In the genomic region with DNA sequence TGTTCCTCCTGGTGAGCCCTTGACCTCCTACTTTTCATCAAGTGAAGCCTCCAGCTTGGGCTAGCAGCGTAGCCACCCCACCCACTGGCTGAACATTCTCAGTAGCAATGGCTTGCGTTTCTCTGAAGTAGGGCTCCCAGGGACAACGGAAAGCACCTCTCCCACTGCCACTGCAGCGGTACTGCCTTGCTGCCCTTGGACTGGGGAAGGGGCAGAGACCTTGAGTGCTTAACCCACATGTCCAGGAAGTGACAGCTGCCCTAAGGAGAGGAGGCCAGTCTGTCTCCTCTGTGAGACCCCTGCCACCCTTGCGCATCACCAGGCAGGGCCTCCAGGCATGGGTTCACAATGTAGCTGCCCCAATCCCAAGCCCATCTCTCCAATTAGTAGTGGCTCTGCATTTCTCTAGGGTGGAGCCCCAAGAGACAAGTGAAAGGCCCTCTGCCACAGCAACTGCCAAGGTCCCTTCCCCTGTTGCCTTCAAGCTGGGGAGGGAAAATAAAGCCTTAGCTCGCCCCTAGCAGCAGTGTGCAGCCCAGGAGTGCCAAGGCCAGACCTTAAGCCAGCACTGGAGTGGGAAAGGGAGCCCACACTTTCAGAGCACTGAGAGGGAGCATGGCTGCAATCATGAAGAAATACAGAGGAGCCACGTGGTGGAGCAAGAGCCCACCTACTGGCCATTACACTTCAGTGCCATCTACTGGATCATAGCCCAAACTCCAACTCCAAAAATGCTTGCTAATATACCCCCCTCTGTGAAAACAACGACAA, we compare ENCODE assay signal across 9 cellular contexts.
DNase-seq lines count a peak whose midpoint lies in the region; ATAC-seq and TF ChIP-seq lines count a peak whose summit lies in the region.
"Had no signal": no experiment of that assay in that cellular context is flagged by ENCODE, and none has a peak within 500 bp of the region (broad histone marks: within the 10 kb centered on the region; RNA-seq: fewer than 3 reads in every experiment).

No MANE protein-coding gene starts in this region.

- DNase-seq in ELF-1 (ENCODE audit: low read depth, low spot score) = peak; percentile 53
- peak; percentile 5 for DNase-seq in NCI-H446 treated with DMSO at 0.1 percent for 48 hours (lab: John Stamatoyannopoulos, UW)
- DNase-seq in ecto neural progenitor cell (ENCODE audit: low spot score) = peak; percentile 53
- no peak for DNase-seq in NCI-H2196 treated with DMSO at 0.1 percent for 48 hours (lab: John Stamatoyannopoulos, UW; ENCODE audit: unreplicated experiment)
- DNase-seq in stimulated activated naive CD4-positive, alpha-beta T cell (lab: John Stamatoyannopoulos, UW) = no peak
- no peak for DNase-seq in activated CD8-positive, alpha-beta memory T cell treated with anti-CD3 and anti-CD28 coated beads for 24 hours
- no peak for DNase-seq in activated T-cell treated with anti-CD3 and anti-CD28 coated beads, Interleukin-2, amount 50 U/mL, for 72 hours

- no peak overlapping the region for H3K4me3 ChIP-seq in HEK293 (ENCODE audit: low read depth, low read length)
- H3K4me3 ChIP-seq: lung had no signal

- TF ChIP-seq CTCF in HEK293 (tag by site-specific recombination; IDR thresholded peaks at IDR 0.05) = peak; percentile 35; the same call in 1 of the 2 replicates

- H3K36me3 Mint-ChIP-seq in activated T-cell treated with anti-CD3 and anti-CD28 coated beads, Interleukin-2, amount 50 U/mL, for 72 hours (ENCODE audit: insufficient read depth in 2 of 2) = peaks cover 1 to 2% of the 10 kb centered on the region in 2 donors

- no peaks in the 10 kb centered on the region for H3K36me3 ChIP-seq in HEK293 (ENCODE audit: control insufficient read depth in 2 of 2, insufficient read depth in 1 of 2, low read length in 2 of 2)

- no peaks in the 10 kb centered on the region for H3K4me1 ChIP-seq in HEK293 (ENCODE audit: control insufficient read depth, insufficient read depth, low read length)

- ATAC-seq in activated T-cell treated with anti-CD3 and anti-CD28 coated beads, Interleukin-2, amount 50 U/mL, for 72 hours (replicated peaks in 1 of 2) = no peak

- H3K4me1 Mint-ChIP-seq in activated T-cell treated with anti-CD3 and anti-CD28 coated beads, Interleukin-2, amount 50 U/mL, for 72 hours (ENCODE audit: low read depth) = no peaks in the 10 kb centered on the region

- H3K9me3 Mint-ChIP-seq in activated T-cell treated with anti-CD3 and anti-CD28 coated beads, Interleukin-2, amount 50 U/mL, for 72 hours = peaks cover 11 to 21% of the 10 kb centered on the region in 2 donors

- H3K27ac Mint-ChIP-seq in activated T-cell treated with anti-CD3 and anti-CD28 coated beads, Interleukin-2, amount 50 U/mL, for 72 hours = no peak overlapping the region

- CTCF ChIA-PET in HEK293 (lab: Yijun Ruan, JAX) = interaction anchor here (0.6 to 1.6 kb wide), 4 partner anchors 176 to 848 kb away, joined by 3 to 6 read pairs (median 4); partner anchors contain the start of gene TRPC4

- no peak overlapping the region for H3K4me3 Mint-ChIP-seq in activated T-cell treated with anti-CD3 and anti-CD28 coated beads, Interleukin-2, amount 50 U/mL, for 72 hours

- H3K27ac ChIP-seq in HEK293 (ENCODE audit: extremely low read depth, low read depth, low read length) = no peak overlapping the region

- no peaks in the 10 kb centered on the region for H3K9me3 ChIP-seq in HEK293 (ENCODE audit: control insufficient read depth, insufficient read depth, low read depth, low read length)

- H3K27me3 Mint-ChIP-seq in activated T-cell treated with anti-CD3 and anti-CD28 coated beads, Interleukin-2, amount 50 U/mL, for 72 hours (ENCODE audit: low read depth) = no peaks in the 10 kb centered on the region

- POLR2A ChIA-PET in HEK293 (lab: Yijun Ruan, JAX) = no interaction called here

TF ChIP-seq in HEK293, 187 proteins besides CTCF, POLR2A, EP300 and RAD21:
- no peak for TF ChIP-seq ZNF155 (tag by site-specific recombination; IDR thresholded peaks at IDR 0.05)
- peak; percentile 66 for TF ChIP-seq ZNF654 (tag by site-specific recombination; IDR thresholded peaks at IDR 0.05; ENCODE audit: low read depth)

Comparison
In these comparisons a context has a peak if more than half of its experiments do, and no peak if none do; other contexts are left out.
1. DNase-seq: peak in ELF-1 (single experiment), NCI-H446 treated with DMSO at 0.1 percent for 48 hours (single experiment) and ecto neural progenitor cell (single experiment); none in NCI-H2196 treated with DMSO at 0.1 percent for 48 hours (single experiment), stimulated activated naive CD4-positive, alpha-beta T cell (0 of 6), activated CD8-positive, alpha-beta memory T cell treated with anti-CD3 and anti-CD28 coated beads for 24 hours (single experiment) and activated T-cell treated with anti-CD3 and anti-CD28 coated beads, Interleukin-2, amount 50 U/mL, for 72 hours (0 of 2).